8 cellular contexts compared by ENCODE assay signal in genomic region chr5:139403418-139403786, GRCh38. TPM values are rescaled to one million over a fixed set of nuclear protein-coding genes. Genes with fewer than 3 reads are reported as not detected.
DNase-seq lines count a peak whose midpoint lies in the region; ATAC-seq, FAIRE-seq and TF ChIP-seq lines count a peak whose summit lies in the region.

No MANE protein-coding gene starts in this region.

- 0 out of 2 replicates have a peak, but pooled peaks cover 4% of the 10 kb centered on the region for H3K4me1 ChIP-seq in Caco-2
- peaks cover 34% of the 10 kb centered on the region for H3K4me1 ChIP-seq in OCI-LY1 (ENCODE audit: insufficient read depth, low read length, severe bottlenecking)
- peaks cover 14% of the 10 kb centered on the region for H3K4me1 ChIP-seq in endothelial cell of umbilical vein (ENCODE audit: control insufficient read depth, extremely low read depth, insufficient read depth, low read length)
- peaks cover 14 to 16% of the 10 kb centered on the region in 2 experiments for H3K4me1 ChIP-seq in neutrophil (ENCODE audit: control insufficient read depth in 1 of 2, insufficient read depth in 1 of 2, low read depth in 1 of 2, low read length in 1 of 2)

- no peaks in the 10 kb centered on the region for H3K9me2 ChIP-seq in OCI-LY1 (ENCODE audit: low read depth, low read length)

- H3K27me3 ChIP-seq in Caco-2 (replicated peaks; ENCODE audit: control insufficient read depth, insufficient read depth, low read length): no peaks in the 10 kb centered on the region
- no peaks in the 10 kb centered on the region for H3K27me3 ChIP-seq in OCI-LY1 (ENCODE audit: insufficient read depth, low read length)
- no peaks in the 10 kb centered on the region for H3K27me3 ChIP-seq in endothelial cell of umbilical vein (ENCODE audit: control insufficient read depth in 2 of 2, insufficient read depth in 2 of 2, low read length in 2 of 2)
- H3K27me3 ChIP-seq in neutrophil: no peaks in the 10 kb centered on the region

- peak overlapping the region; percentile 90 for H3K4me3 Mint-ChIP-seq in Caco-2 (ENCODE audit: unreplicated experiment)

- H3K79me2 ChIP-seq in OCI-LY1 (ENCODE audit: insufficient read depth, low read length) (no peaks in the 10 kb centered on the region), endothelial cell of umbilical vein (ENCODE audit: control insufficient read depth, insufficient read depth, low read length) (no peaks in the 10 kb centered on the region)

- peaks cover 19% of the 10 kb centered on the region for H3K36me3 Mint-ChIP-seq in Caco-2 (ENCODE audit: insufficient read depth, unreplicated experiment)

- TF ChIP-seq POLR2A in endothelial cell of umbilical vein (IDR thresholded peaks at IDR 0.05; ENCODE audit: low read depth, low read length): no peak

- peaks cover 13% of the 10 kb centered on the region for H3K4me1 Mint-ChIP-seq in Caco-2 (ENCODE audit: low read depth, unreplicated experiment)

- H3K36me3 ChIP-seq in Caco-2 (ENCODE audit: control insufficient read depth, insufficient read depth, low read length) (no peaks in the 10 kb centered on the region), OCI-LY1 (ENCODE audit: insufficient read depth, low read length) (no peaks in the 10 kb centered on the region), endothelial cell of umbilical vein (ENCODE audit: control insufficient read depth in 2 of 2, extremely low read depth in 1 of 2, insufficient read depth in 2 of 2, low read length in 2 of 2) (no peaks in the 10 kb centered on the region), neutrophil (no peaks in the 10 kb centered on the region)

- peak overlapping the region; percentile 97 for H3K27ac Mint-ChIP-seq in Caco-2 (ENCODE audit: unreplicated experiment)

- H4K20me1 ChIP-seq in OCI-LY1 (ENCODE audit: insufficient read depth, low read length): no peaks in the 10 kb centered on the region
- H4K20me1 ChIP-seq in endothelial cell of umbilical vein (replicated peaks; ENCODE audit: control insufficient read depth, extremely low read depth, insufficient read depth, low read length): no peaks in the 10 kb centered on the region

- H3K9ac ChIP-seq in OCI-LY1 (ENCODE audit: low read length) (peak overlapping the region; percentile 58), endothelial cell of umbilical vein (replicated peaks; ENCODE audit: extremely low read depth, insufficient read depth, low read length) (peak overlapping the region; percentile 70)

- H3K27ac ChIP-seq in OCI-LY1 (ENCODE audit: low read depth, low read length, poor library complexity, severe bottlenecking) (peak overlapping the region; percentile 89), endothelial cell of umbilical vein (ENCODE audit: insufficient read depth, low read depth, low read length) (peak overlapping the region; percentile 67), neutrophil (peak overlapping the region; percentile 92)

- dilution Hi-C loops in endothelial cell of umbilical vein (cut with MboI; ENCODE audit: extremely low pct_ligation_motif_present, low sequenced_read_pairs): no loop called here

- FAIRE-seq in endothelial cell of umbilical vein (lab: Jason Lieb, UNC): no peak

- peak overlapping the region; percentile 84 for H3K4me2 ChIP-seq in OCI-LY1 (ENCODE audit: low read length)
- H3K4me2 ChIP-seq in endothelial cell of umbilical vein (ENCODE audit: insufficient read depth, low read length): peak overlapping the region; percentile 92

- TF ChIP-seq CTCF in Caco-2 (IDR thresholded peaks at IDR 0.05; ENCODE audit: insufficient read depth in 1 of 2, low read depth in 1 of 2, low read length in 1 of 2, severe bottlenecking in 1 of 2, unreplicated experiment in 1 of 2) (no peak), OCI-LY1 (IDR thresholded peaks at IDR 0.05; ENCODE audit: low read length) (no peak), endothelial cell of umbilical vein (IDR thresholded peaks at IDR 0.05; ENCODE audit: extremely low read depth in 1 of 2, insufficient read depth in 1 of 2, low read depth in 1 of 2, low read length in 2 of 2) (no peak), neutrophil (IDR thresholded peaks at IDR 0.05) (no peak)

- H3K27me3 Mint-ChIP-seq in Caco-2 (ENCODE audit: insufficient read depth, unreplicated experiment): no peaks in the 10 kb centered on the region

- H2AFZ ChIP-seq in OCI-LY1 (ENCODE audit: low read length) (no peak overlapping the region), endothelial cell of umbilical vein (ENCODE audit: low read depth, low read length) (peak overlapping the region; percentile 91)

- H3K9me3 ChIP-seq in Caco-2: no peaks in the 10 kb centered on the region
- no peaks in the 10 kb centered on the region for H3K9me3 ChIP-seq in OCI-LY1 (ENCODE audit: low read length)
- H3K9me3 ChIP-seq in endothelial cell of umbilical vein (replicated peaks; ENCODE audit: control insufficient read depth, insufficient read depth, low read length): no peaks in the 10 kb centered on the region
- no peaks in the 10 kb centered on the region for H3K9me3 ChIP-seq in neutrophil

- H3K4me3 ChIP-seq in Caco-2 (ENCODE audit: low read depth, low read length): peak overlapping the region; percentile 57
- peak overlapping the region; percentile 62 for H3K4me3 ChIP-seq in OCI-LY1 (ENCODE audit: low read depth, low read length, poor library complexity, severe bottlenecking)
- H3K4me3 ChIP-seq in endothelial cell of umbilical vein (replicated peaks in 1 of 3; ENCODE audit: insufficient read depth in 1 of 3, low read depth in 1 of 3, low read length in 3 of 3): peak overlapping the region; percentile 4 to 77 (median 48)
- peak overlapping the region; percentile 70 to 91 for H3K4me3 ChIP-seq in neutrophil (ENCODE audit: low read depth in 1 of 2, low read length in 1 of 2)

- no peaks in the 10 kb centered on the region for H3F3A ChIP-seq in OCI-LY1 (ENCODE audit: insufficient read depth, low read length)

- POLR2A ChIA-PET in Caco-2 (lab: Charles Lee) (interaction anchor here (0.7 to 1.3 kb wide), 4 partner anchors 10 to 249 kb away, joined by 3 to 4 read pairs (median 3); partner anchors contain the start of gene DNAJC18), endothelial cell of umbilical vein (lab: Charles Lee) (interaction anchor here (0.6 to 0.9 kb wide), 3 partner anchors 59 to 205 kb away, joined by 3 to 4 read pairs (median 3); partner anchors contain the start of genes ECSCR and PAIP2)

- no peaks in the 10 kb centered on the region for H3K9me3 Mint-ChIP-seq in Caco-2 (ENCODE audit: unreplicated experiment)

- ATAC-seq in sciatic nerve: no peak
- ATAC-seq in GM21619 (IDR thresholded peaks at IDR 0.05; ENCODE audit: unreplicated experiment): no peak

- BruUV-seq in Caco-2 (replicated peaks; lab: Mats Ljungman, UMichigan) (TSS peak; percentile 91), endothelial cell of umbilical vein (replicated peaks; lab: Mats Ljungman, UMichigan) (TSS peak; percentile 65)

- CTCF ChIA-PET in Caco-2 (lab: Charles Lee) (interaction anchor here (0.6 to 1.3 kb wide), 3 partner anchors 9 to 17 kb away, joined by 3 to 7 read pairs (median 5); no protein-coding TSS in a partner anchor), endothelial cell of umbilical vein (lab: Charles Lee) (interaction anchor here (0.9 to 1.5 kb wide), 2 partner anchors 16 to 118 kb away, joined by 3 read pairs; no protein-coding TSS in a partner anchor)

- intact Hi-C loops in Caco-2 (cut with micrococcal nuclease; ENCODE audit: unreplicated experiment) (loop anchor here (1.0 kb wide), 1 partner anchor 10 kb away; no protein-coding TSS in a partner anchor), endothelial cell of umbilical vein (cut with micrococcal nuclease) (loop anchor here (10.0 kb wide), 1 partner anchor 209 kb away; the partner anchor contains the start of gene SIL1), sciatic nerve (cut with DNase I) (no loop called here)

- no peaks in the 10 kb centered on the region for H3K9me1 ChIP-seq in endothelial cell of umbilical vein (replicated peaks; ENCODE audit: control insufficient read depth, extremely low read depth, insufficient read depth, low read length)

- DNase-seq in Caco-2 (no peak), endothelial cell of umbilical vein (ENCODE audit: low read depth, low spot score) (no peak), sciatic nerve (ENCODE audit: low spot score) (no peak), SW480 (ENCODE audit: low spot score) (no peak), cortex of kidney (lab: John Stamatoyannopoulos, UW) (no peak)

RNA-seq across cellular contexts. Expression of gene SPATA24, which starts 0.5 kb away (rescaled TPM):
- total RNA-seq in Caco-2 (2022) (10.1 and 10.2 TPM in 2 replicates), endothelial cell of umbilical vein (7.8 and 7.9 TPM in 2 replicates), sciatic nerve (4.0 TPM)
- polyA plus RNA-seq in endothelial cell of umbilical vein: 2.1 and 3.2 TPM in 2 replicates
- polyA plus RNA-seq in endothelial cell of umbilical vein (2011; cell fraction: cytosol; rRNA removed): 5.9 and 6.4 TPM in 2 replicates
- 3.5 and 5.7 TPM in 2 replicates for polyA plus RNA-seq in endothelial cell of umbilical vein (2011; cell fraction: nucleus; rRNA removed)
- 4.9 and 6.6 TPM in 2 replicates for polyA plus RNA-seq in endothelial cell of umbilical vein (2012)
- 3.5 and 3.7 TPM in 2 replicates for polyA minus RNA-seq in endothelial cell of umbilical vein
- polyA minus RNA-seq in endothelial cell of umbilical vein (2011; cell fraction: cytosol; rRNA and poly(A)+ RNA removed): 3.4 TPM
- polyA minus RNA-seq in endothelial cell of umbilical vein (2011; cell fraction: nucleus; rRNA and poly(A)+ RNA removed): 2.2 and 3.5 TPM in 2 replicates

RNA-seq across cellular contexts. Expression of gene PROB1, which starts 8.5 kb away (rescaled TPM):
- total RNA-seq in Caco-2 (2022) (2.7 and 2.9 TPM in 2 replicates), endothelial cell of umbilical vein (1.9 and 2.4 TPM in 2 replicates), sciatic nerve (1.6 TPM)
- 0.40 and 0.47 TPM in 2 replicates for polyA plus RNA-seq in endothelial cell of umbilical vein
- polyA plus RNA-seq in endothelial cell of umbilical vein (2011; cell fraction: cytosol; rRNA removed): 0.28 and 0.48 TPM in 2 replicates
- polyA plus RNA-seq in endothelial cell of umbilical vein (2011; cell fraction: nucleus; rRNA removed): 0.64 and 0.71 TPM in 2 replicates
- 0.12 TPM in 2 replicates for polyA plus RNA-seq in endothelial cell of umbilical vein (2012)
- polyA minus RNA-seq in endothelial cell of umbilical vein: 0.12 and 0.38 TPM in 2 replicates
- 1.0 TPM for polyA minus RNA-seq in endothelial cell of umbilical vein (2011; cell fraction: cytosol; rRNA and poly(A)+ RNA removed)
- polyA minus RNA-seq in endothelial cell of umbilical vein (2011; cell fraction: nucleus; rRNA and poly(A)+ RNA removed): 0.38 and 0.91 TPM in 2 replicates

RNA-seq across cellular contexts. Expression of gene MZB1, which starts 13.7 kb away (rescaled TPM):
- not detected in 2 replicates for total RNA-seq in Caco-2 (2022)
- total RNA-seq in endothelial cell of umbilical vein: not detected in 2 replicates
- 0.06 TPM in 1 of 2 replicates, not detected in the other for polyA plus RNA-seq in endothelial cell of umbilical vein
- polyA plus RNA-seq in endothelial cell of umbilical vein (2011; cell fraction: cytosol; rRNA removed): not detected in 2 replicates
- 0.11 TPM in 1 of 2 replicates, not detected in the other for polyA plus RNA-seq in endothelial cell of umbilical vein (2011; cell fraction: nucleus; rRNA removed)
- polyA plus RNA-seq in endothelial cell of umbilical vein (2012): not detected in 2 replicates
- polyA minus RNA-seq in endothelial cell of umbilical vein: 0.21 and 0.51 TPM in 2 replicates
- polyA minus RNA-seq in endothelial cell of umbilical vein (2011; cell fraction: cytosol; rRNA and poly(A)+ RNA removed): not detected
- polyA minus RNA-seq in endothelial cell of umbilical vein (2011; cell fraction: nucleus; rRNA and poly(A)+ RNA removed): 0.53 and 0.67 TPM in 2 replicates
- 0.71 TPM for total RNA-seq in sciatic nerve

RNA-seq across cellular contexts. Expression of gene SLC23A1, which starts 20.3 kb away (rescaled TPM):
- total RNA-seq in Caco-2 (2022) (20.4 and 24.0 TPM in 2 replicates), endothelial cell of umbilical vein (not detected in 2 replicates), sciatic nerve (not detected)
- polyA plus RNA-seq in endothelial cell of umbilical vein: not detected in 2 replicates
- polyA plus RNA-seq in endothelial cell of umbilical vein (2011; cell fraction: cytosol; rRNA removed): not detected in 2 replicates
- not detected in 2 replicates for polyA plus RNA-seq in endothelial cell of umbilical vein (2011; cell fraction: nucleus; rRNA removed)
- not detected in 2 replicates for polyA plus RNA-seq in endothelial cell of umbilical vein (2012)
- 0.11 TPM in 1 of 2 replicates, not detected in the other for polyA minus RNA-seq in endothelial cell of umbilical vein
- polyA minus RNA-seq in endothelial cell of umbilical vein (2011; cell fraction: cytosol; rRNA and poly(A)+ RNA removed): 7.2 TPM
- not detected in 2 replicates for polyA minus RNA-seq in endothelial cell of umbilical vein (2011; cell fraction: nucleus; rRNA and poly(A)+ RNA removed)

RNA-seq across cellular contexts. Expression of gene DNAJC18, which starts 35.9 kb away (rescaled TPM):
- total RNA-seq in Caco-2 (2022) (12.5 and 14.1 TPM in 2 replicates), endothelial cell of umbilical vein (51.1 and 52.6 TPM in 2 replicates), sciatic nerve (29.6 TPM)
- polyA plus RNA-seq in endothelial cell of umbilical vein: 23.2 and 26.0 TPM in 2 replicates
- polyA plus RNA-seq in endothelial cell of umbilical vein (2011; cell fraction: cytosol; rRNA removed): 11.9 and 17.8 TPM in 2 replicates
- 191 and 204 TPM in 2 replicates for polyA plus RNA-seq in endothelial cell of umbilical vein (2011; cell fraction: nucleus; rRNA removed)
- polyA plus RNA-seq in endothelial cell of umbilical vein (2012): 33.0 and 35.2 TPM in 2 replicates
- 24.1 and 26.7 TPM in 2 replicates for polyA minus RNA-seq in endothelial cell of umbilical vein
- 3.0 TPM for polyA minus RNA-seq in endothelial cell of umbilical vein (2011; cell fraction: cytosol; rRNA and poly(A)+ RNA removed)
- 39.1 and 53.2 TPM in 2 replicates for polyA minus RNA-seq in endothelial cell of umbilical vein (2011; cell fraction: nucleus; rRNA and poly(A)+ RNA removed)
